In genomic region chr17:47687748-47688147, GRCh38 we compare ENCODE assay signal across 13 cellular contexts. TPM values are rescaled to one million over a fixed set of nuclear protein-coding genes. Genes with fewer than 3 reads are reported as not detected.
A peak's percentile ranks its signal among the peaks of the same experiment; 100 is the strongest.
DNase-seq lines count a peak whose midpoint lies in the region; ATAC-seq, FAIRE-seq and TF ChIP-seq lines count a peak whose summit lies in the region.
"Had no signal": no experiment of that assay in that cellular context is flagged by ENCODE, and none has a peak within 500 bp of the region (broad histone marks: within the 10 kb centered on the region; RNA-seq: fewer than 3 reads in every experiment).

No MANE protein-coding gene starts in this region.

- TF ChIP-seq POLR2A in H54 (IDR thresholded peaks at IDR 0.05; ENCODE audit: low read depth, low read length) (no peak), lower leg skin (IDR thresholded peaks at IDR 0.05) (no peak)

- no peak overlapping the region for H3K4me2 ChIP-seq in PC-9

- no peak overlapping the region for H3K4me3 ChIP-seq in left lung
- H3K4me3 ChIP-seq in PC-9 = no peak overlapping the region
- no peak overlapping the region for H3K4me3 ChIP-seq in lower leg skin (ENCODE audit: low read depth, poor library complexity, severe bottlenecking)
- H3K4me3 ChIP-seq: thoracic aorta had no signal

- no peak overlapping the region for H2AFZ ChIP-seq in PC-9

- POLR2A ChIA-PET in PC-9 (lab: Charles Lee; ENCODE audit: unreplicated experiment) = interaction anchor here (0.5 to 0.6 kb wide), 2 partner anchors 33 to 62 kb away, joined by 4 to 6 read pairs; no protein-coding TSS in a partner anchor

- CTCF ChIA-PET in PC-9 (lab: Charles Lee) = no interaction called here

- 85 to 100% methylated on average over 1 of the region's 1 CpG for WGBS in lower leg skin, 2 donors

- ATAC-seq in left lung (peak; percentile 54), HG02885 (IDR thresholded peaks at IDR 0.05; ENCODE audit: poor library complexity, unreplicated experiment) (no peak)

- TF ChIP-seq CTCF in left lung (IDR thresholded peaks at IDR 0.05) (no peak), PC-9 (conservative IDR thresholded peaks at IDR 0.05) (no peak), lower leg skin (IDR thresholded peaks at IDR 0.05) (no peak)

- peaks cover 63% of the 10 kb centered on the region for H3F3A ChIP-seq in PC-9 (ENCODE audit: insufficient read depth, low read depth)

- FAIRE-seq in H54 (lab: Jason Lieb, UNC) = no peak
- FAIRE-seq: endometrium had no signal

- intact Hi-C loops in activated T-helper 1 cell treated with anti-CD3 and anti-CD28 coated beads, Interleukin-12 subunit alpha, Interleukin-12 subunit beta, Interleukin-2, Interleukin-4 antibody, amounts not matched to agents 30 ng/mL and 10 ng/mL and 1 ng/mL, durations not matched to agents 14 hours and 24 hours and 36 hours (cut with micrococcal nuclease) = no loop called here
- intact Hi-C loops in left lung (cut with DNase I) (no loop called here), PC-9 (cut with micrococcal nuclease; ENCODE audit: unreplicated experiment) (no loop called here), lower leg skin (cut with DNase I; ENCODE audit: low total_unique reads) (no loop called here)

- H3K27me3 Mint-ChIP-seq in activated T-helper 1 cell treated with anti-CD3 and anti-CD28 coated beads, Interleukin-12 subunit alpha, Interleukin-12 subunit beta, Interleukin-2, Interleukin-4 antibody, amounts not matched to agents 30 ng/mL and 10 ng/mL and 1 ng/mL, durations not matched to agents 14 hours and 24 hours and 36 hours (ENCODE audit: insufficient read depth) = no peaks in the 10 kb centered on the region

- H3K27ac ChIP-seq in left lung (no peak overlapping the region), PC-9 (no peak overlapping the region)
- H3K27ac ChIP-seq: thoracic aorta had no signal

- H3K9me3 Mint-ChIP-seq in activated T-helper 1 cell treated with anti-CD3 and anti-CD28 coated beads, Interleukin-12 subunit alpha, Interleukin-12 subunit beta, Interleukin-2, Interleukin-4 antibody, amounts not matched to agents 30 ng/mL and 10 ng/mL and 1 ng/mL, durations not matched to agents 14 hours and 24 hours and 36 hours = no peaks in the 10 kb centered on the region

- no TSS peak for BruUV-seq in PC-9 (replicated peaks; lab: Mats Ljungman, UMichigan)

- H3K36me3 Mint-ChIP-seq in activated T-helper 1 cell treated with anti-CD3 and anti-CD28 coated beads, Interleukin-12 subunit alpha, Interleukin-12 subunit beta, Interleukin-2, Interleukin-4 antibody, amounts not matched to agents 30 ng/mL and 10 ng/mL and 1 ng/mL, durations not matched to agents 14 hours and 24 hours and 36 hours (ENCODE audit: low read depth) = peaks cover 39% of the 10 kb centered on the region

- H3K4me1 Mint-ChIP-seq in activated T-helper 1 cell treated with anti-CD3 and anti-CD28 coated beads, Interleukin-12 subunit alpha, Interleukin-12 subunit beta, Interleukin-2, Interleukin-4 antibody, amounts not matched to agents 30 ng/mL and 10 ng/mL and 1 ng/mL, durations not matched to agents 14 hours and 24 hours and 36 hours (ENCODE audit: low read depth) = peaks cover 14% of the 10 kb centered on the region

- no peaks in the 10 kb centered on the region for H3K79me2 ChIP-seq in PC-9 (ENCODE audit: low read depth)

- peaks cover 13% of the 10 kb centered on the region; the same call in 1 of the 2 replicates for H4K20me1 ChIP-seq in PC-9 (ENCODE audit: insufficient read depth)

- H3K27ac Mint-ChIP-seq in activated T-helper 1 cell treated with anti-CD3 and anti-CD28 coated beads, Interleukin-12 subunit alpha, Interleukin-12 subunit beta, Interleukin-2, Interleukin-4 antibody, amounts not matched to agents 30 ng/mL and 10 ng/mL and 1 ng/mL, durations not matched to agents 14 hours and 24 hours and 36 hours = peak overlapping the region; percentile 23

- H3K27me3 ChIP-seq in left lung = no peaks in the 10 kb centered on the region
- no peaks in the 10 kb centered on the region for H3K27me3 ChIP-seq in PC-9 (ENCODE audit: insufficient read depth, low read depth)

- DNase-seq in 8988T (peak; percentile 51), H54 (ENCODE audit: insufficient read length, low spot score) (peak; percentile 34), left lung (no peak), PC-9 (no peak), SIG-M5 (lab: John Stamatoyannopoulos, UW) (no peak), lower leg skin (ENCODE audit: low spot score in 2 of 2) (no peak)
- DNase-seq in activated T-helper 1 cell treated with anti-CD3 and anti-CD28 coated beads, Interleukin-12 subunit alpha, Interleukin-12 subunit beta, Interleukin-2, Interleukin-4 antibody, amounts not matched to agents 30 ng/mL and 10 ng/mL and 1 ng/mL, durations not matched to agents 14 hours and 24 hours and 36 hours (ENCODE audit: low spot score) = no peak
- DNase-seq: activated gamma-delta T cell had no signal

- H3K36me3 ChIP-seq in left lung = peaks cover 0 to 35% of the 10 kb centered on the region in 2 donors
- H3K36me3 ChIP-seq in PC-9 (ENCODE audit: low read depth) = peaks cover 6% of the 10 kb centered on the region

- no peaks in the 10 kb centered on the region for H3K9me3 ChIP-seq in left lung
- no peaks in the 10 kb centered on the region for H3K9me3 ChIP-seq in PC-9 (ENCODE audit: insufficient read depth, low read depth)
- H3K9me3 ChIP-seq: thoracic aorta had no signal

- peaks cover 0 to 23% of the 10 kb centered on the region in 2 donors for H3K4me1 ChIP-seq in left lung
- peaks cover 7% of the 10 kb centered on the region for H3K4me1 ChIP-seq in PC-9 (replicated peaks; ENCODE audit: insufficient read depth)

- H3K9me2 ChIP-seq in PC-9 (ENCODE audit: insufficient read depth) = no peaks in the 10 kb centered on the region

- H3K4me3 Mint-ChIP-seq in activated T-helper 1 cell treated with anti-CD3 and anti-CD28 coated beads, Interleukin-12 subunit alpha, Interleukin-12 subunit beta, Interleukin-2, Interleukin-4 antibody, amounts not matched to agents 30 ng/mL and 10 ng/mL and 1 ng/mL, durations not matched to agents 14 hours and 24 hours and 36 hours = no peak overlapping the region

RNA-seq across cellular contexts. Expression of gene TBKBP1, which starts 6.2 kb away (rescaled TPM):
- total RNA-seq in activated T-helper 1 cell treated with anti-CD3 and anti-CD28 coated beads, Interleukin-12 subunit alpha, Interleukin-12 subunit beta, Interleukin-2, Interleukin-4 antibody, amounts not matched to agents 30 ng/mL and 10 ng/mL and 1 ng/mL, durations not matched to agents 14 hours and 24 hours and 36 hours = 11.6 and 12.4 TPM in 2 replicates
- total RNA-seq in left lung (10 to 100 TPM; 10.6 to 14.2 TPM), PC-9 (2021) (3.3 and 4.9 TPM in 2 replicates), lower leg skin (10 to 100 TPM in 2 of 4 donors, 1 to 10 TPM in 2; 7.1 to 14.7 (median 9.3) TPM)

RNA-seq across cellular contexts. Expression of gene KPNB1, which starts 38.0 kb away (rescaled TPM):
- 718 and 719 TPM in 2 replicates for total RNA-seq in activated T-helper 1 cell treated with anti-CD3 and anti-CD28 coated beads, Interleukin-12 subunit alpha, Interleukin-12 subunit beta, Interleukin-2, Interleukin-4 antibody, amounts not matched to agents 30 ng/mL and 10 ng/mL and 1 ng/mL, durations not matched to agents 14 hours and 24 hours and 36 hours
- total RNA-seq in left lung (100 to 1,000 TPM; 195 to 305 TPM), PC-9 (2021) (305 and 306 TPM in 2 replicates), lower leg skin (100 to 1,000 TPM; 114 to 189 (median 124) TPM)

RNA-seq across cellular contexts. Expression of gene TBX21, which starts 45.3 kb away (rescaled TPM):
- total RNA-seq in activated T-helper 1 cell treated with anti-CD3 and anti-CD28 coated beads, Interleukin-12 subunit alpha, Interleukin-12 subunit beta, Interleukin-2, Interleukin-4 antibody, amounts not matched to agents 30 ng/mL and 10 ng/mL and 1 ng/mL, durations not matched to agents 14 hours and 24 hours and 36 hours = 89.8 and 90.8 TPM in 2 replicates
- total RNA-seq in left lung = 1 to 10 TPM; 2.4 to 2.8 TPM
- total RNA-seq in PC-9 (2021) = not detected in 2 replicates
- total RNA-seq in lower leg skin = 1 to 10 TPM in 2 of 4 donors, under 1 TPM in 1, not detected in 1; 0.12 to 1.9 (median 1.2) TPM
- total RNA-seq: lung microvascular endothelial cell, NCI-H460 had no signal

Comparison
In these comparisons a context has a peak if more than half of its experiments do, and no peak if none do; other contexts are left out.
1. DNase-seq: peak in 8988T (single experiment) and H54 (single experiment); none in activated T-helper 1 cell treated with anti-CD3 and anti-CD28 coated beads, Interleukin-12 subunit alpha, Interleukin-12 subunit beta, Interleukin-2, Interleukin-4 antibody, amounts not matched to agents 30 ng/mL and 10 ng/mL and 1 ng/mL, durations not matched to agents 14 hours and 24 hours and 36 hours (single experiment), left lung (0 of 2), PC-9 (0 of 2), SIG-M5 (single experiment) and lower leg skin (0 of 2).
2. RNA of gene TBX21, which starts 45.3 kb away (total RNA-seq): 89.8 to 90.8 TPM in activated T-helper 1 cell treated with anti-CD3 and anti-CD28 coated beads, Interleukin-12 subunit alpha, Interleukin-12 subunit beta, Interleukin-2, Interleukin-4 antibody, amounts not matched to agents 30 ng/mL and 10 ng/mL and 1 ng/mL, durations not matched to agents 14 hours and 24 hours and 36 hours; 2.4 to 2.8 TPM in left lung, 0.12 to 1.9 TPM in lower leg skin and not detected in PC-9; every median in the first group is over 10 times any median in the second.